2 cellular contexts compared by ENCODE assay signal in the genomic region with DNA sequence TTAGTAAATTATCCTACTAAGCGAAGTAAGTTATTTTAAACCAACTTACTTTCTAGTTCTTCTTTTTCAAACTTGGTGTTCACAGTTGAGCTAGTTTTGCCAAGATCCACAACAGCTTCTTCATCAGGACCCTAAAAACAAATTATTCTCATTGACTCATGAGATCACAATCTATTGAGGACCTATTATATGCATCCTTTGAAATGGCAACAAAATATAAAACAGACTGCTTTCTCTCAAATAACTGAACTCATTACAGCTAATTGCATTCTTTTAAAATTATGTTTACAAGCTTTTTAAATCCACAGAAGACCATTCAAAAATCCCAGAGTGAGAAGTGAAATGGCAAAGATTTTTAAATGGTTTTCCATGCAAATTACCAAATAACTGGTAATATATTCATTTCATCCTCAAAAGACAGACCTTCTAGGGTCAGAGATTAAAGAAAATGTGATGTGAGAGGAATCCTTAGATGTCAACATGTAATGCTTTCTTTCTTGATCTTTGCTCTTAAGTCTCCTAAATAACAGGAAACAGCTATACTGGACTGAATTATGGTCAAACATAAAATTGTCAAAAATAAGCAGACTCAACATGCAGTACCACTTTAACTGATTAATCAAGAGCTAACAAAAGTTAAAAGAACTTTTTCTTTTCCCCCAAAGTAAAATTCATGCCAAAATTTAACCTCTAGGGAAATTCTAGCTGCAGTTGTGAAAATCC.
A peak's percentile ranks its signal among the peaks of the same experiment; 100 is the strongest.
TF ChIP-seq lines count a peak whose summit lies in the region.

No MANE protein-coding gene starts in this region.

TF ChIP-seq in HepG2, 621 proteins besides CTCF, POLR2A, EP300 and RAD21 (continues in another document):
- TF ChIP-seq YY1 (IDR thresholded peaks at IDR 0.05; ENCODE audit: insufficient read depth, insufficient replicate concordance, low read depth, low read length) (no peak), PHF8 (CRISPR knock-in tag; IDR thresholded peaks at IDR 0.05) (no peak), MAFF (IDR thresholded peaks at IDR 0.05; ENCODE audit: low read depth, low read length) (no peak), BRCA1 (CRISPR knock-in tag; IDR thresholded peaks at IDR 0.05) (no peak), NFYC (CRISPR knock-in tag; IDR thresholded peaks at IDR 0.05) (no peak), NFIC (IDR thresholded peaks at IDR 0.05; ENCODE audit: low read length) (peak; percentile 24; the same call in 1 of the 2 replicates), NFAT5 (CRISPR knock-in tag; IDR thresholded peaks at IDR 0.05) (no peak), FOXJ3 (CRISPR knock-in tag; IDR thresholded peaks at IDR 0.05; ENCODE audit: borderline replicate concordance) (no peak), NFRKB (IDR thresholded peaks at IDR 0.05) (no peak)
- TF ChIP-seq, protein P1, sequence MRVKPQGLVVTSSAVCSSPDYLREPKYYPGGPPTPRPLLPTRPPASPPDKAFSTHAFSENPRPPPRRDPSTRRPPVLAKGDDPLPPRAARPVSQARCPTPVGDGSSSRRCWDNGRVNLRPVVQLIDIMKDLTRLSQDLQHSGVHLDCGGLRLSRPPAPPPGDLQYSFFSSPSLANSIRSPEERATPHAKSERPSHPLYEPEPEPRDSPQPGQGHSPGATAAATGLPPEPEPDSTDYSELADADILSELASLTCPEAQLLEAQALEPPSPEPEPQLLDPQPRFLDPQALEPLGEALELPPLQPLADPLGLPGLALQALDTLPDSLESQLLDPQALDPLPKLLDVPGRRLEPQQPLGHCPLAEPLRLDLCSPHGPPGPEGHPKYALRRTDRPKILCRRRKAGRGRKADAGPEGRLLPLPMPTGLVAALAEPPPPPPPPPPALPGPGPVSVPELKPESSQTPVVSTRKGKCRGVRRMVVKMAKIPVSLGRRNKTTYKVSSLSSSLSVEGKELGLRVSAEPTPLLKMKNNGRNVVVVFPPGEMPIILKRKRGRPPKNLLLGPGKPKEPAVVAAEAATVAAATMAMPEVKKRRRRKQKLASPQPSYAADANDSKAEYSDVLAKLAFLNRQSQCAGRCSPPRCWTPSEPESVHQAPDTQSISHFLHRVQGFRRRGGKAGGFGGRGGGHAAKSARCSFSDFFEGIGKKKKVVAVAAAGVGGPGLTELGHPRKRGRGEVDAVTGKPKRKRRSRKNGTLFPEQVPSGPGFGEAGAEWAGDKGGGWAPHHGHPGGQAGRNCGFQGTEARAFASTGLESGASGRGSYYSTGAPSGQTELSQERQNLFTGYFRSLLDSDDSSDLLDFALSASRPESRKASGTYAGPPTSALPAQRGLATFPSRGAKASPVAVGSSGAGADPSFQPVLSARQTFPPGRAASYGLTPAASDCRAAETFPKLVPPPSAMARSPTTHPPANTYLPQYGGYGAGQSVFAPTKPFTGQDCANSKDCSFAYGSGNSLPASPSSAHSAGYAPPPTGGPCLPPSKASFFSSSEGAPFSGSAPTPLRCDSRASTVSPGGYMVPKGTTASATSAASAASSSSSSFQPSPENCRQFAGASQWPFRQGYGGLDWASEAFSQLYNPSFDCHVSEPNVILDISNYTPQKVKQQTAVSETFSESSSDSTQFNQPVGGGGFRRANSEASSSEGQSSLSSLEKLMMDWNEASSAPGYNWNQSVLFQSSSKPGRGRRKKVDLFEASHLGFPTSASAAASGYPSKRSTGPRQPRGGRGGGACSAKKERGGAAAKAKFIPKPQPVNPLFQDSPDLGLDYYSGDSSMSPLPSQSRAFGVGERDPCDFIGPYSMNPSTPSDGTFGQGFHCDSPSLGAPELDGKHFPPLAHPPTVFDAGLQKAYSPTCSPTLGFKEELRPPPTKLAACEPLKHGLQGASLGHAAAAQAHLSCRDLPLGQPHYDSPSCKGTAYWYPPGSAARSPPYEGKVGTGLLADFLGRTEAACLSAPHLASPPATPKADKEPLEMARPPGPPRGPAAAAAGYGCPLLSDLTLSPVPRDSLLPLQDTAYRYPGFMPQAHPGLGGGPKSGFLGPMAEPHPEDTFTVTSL (CRISPR knock-in tag; IDR thresholded peaks at IDR 0.05; ENCODE audit: borderline replicate concordance), result no peak; the same call in 1 of the 2 replicates

TF ChIP-seq in endothelial cell of umbilical vein, 7 proteins besides CTCF, POLR2A, EP300 and RAD21:
- TF ChIP-seq JUN (IDR thresholded peaks at IDR 0.05; ENCODE audit: borderline replicate concordance, insufficient read depth, insufficient read length, low read depth) (no peak), EZH2 (IDR thresholded peaks at IDR 0.05; ENCODE audit: borderline replicate concordance, low read depth, low read length, severe bottlenecking) (no peak), POLR2AphosphoS5 (IDR thresholded peaks at IDR 0.05; ENCODE audit: insufficient read depth, low read depth, low read length) (no peak), FOS (IDR thresholded peaks at IDR 0.05; ENCODE audit: borderline replicate concordance, insufficient read depth, low read length) (no peak), GATA2 (IDR thresholded peaks at IDR 0.05; ENCODE audit: insufficient read depth, insufficient read length, low read depth, low read length) (no peak), MYC (IDR thresholded peaks at IDR 0.05; ENCODE audit: low read depth, low read length) (no peak)
- TF ChIP-seq, protein P2, sequence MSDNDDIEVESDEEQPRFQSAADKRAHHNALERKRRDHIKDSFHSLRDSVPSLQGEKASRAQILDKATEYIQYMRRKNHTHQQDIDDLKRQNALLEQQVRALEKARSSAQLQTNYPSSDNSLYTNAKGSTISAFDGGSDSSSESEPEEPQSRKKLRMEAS (IDR thresholded peaks at IDR 0.05; ENCODE audit: insufficient read depth, insufficient read length), result no peak
